1 cellular context compared by ENCODE assay signal in the genomic region with DNA sequence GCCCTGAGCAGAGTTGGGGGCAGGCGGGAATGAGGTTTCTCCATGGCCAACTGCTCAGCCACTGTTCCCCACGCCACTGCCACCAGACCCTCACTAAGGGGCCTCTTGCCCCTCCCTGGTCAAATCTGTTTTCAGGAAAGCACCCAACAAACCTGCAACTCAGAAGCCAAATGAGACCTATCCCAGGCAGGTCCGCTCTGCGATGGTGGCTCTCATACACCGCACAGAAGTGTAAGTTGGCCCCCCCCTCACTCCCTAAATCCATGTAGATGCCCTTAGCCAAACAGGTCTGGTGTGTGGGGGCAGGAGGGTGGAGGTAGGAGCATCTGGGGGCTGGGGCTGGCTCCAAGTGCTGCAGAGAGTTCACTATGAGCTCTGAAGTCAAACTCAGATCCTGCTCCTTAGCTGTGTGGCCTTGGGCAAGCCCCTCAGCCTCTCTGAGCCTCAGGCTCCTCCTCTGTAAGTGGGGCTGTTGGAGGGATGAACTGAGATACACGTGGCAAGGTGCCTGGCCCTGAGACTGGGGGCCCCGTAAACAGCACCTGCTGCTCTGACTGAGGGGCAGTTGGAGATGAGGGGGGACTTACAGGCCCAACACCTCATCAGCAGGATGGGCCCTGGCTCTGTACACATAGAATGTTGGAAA.
TF ChIP-seq lines count a peak whose summit lies in the region.

No MANE protein-coding gene starts in this region.

TF ChIP-seq in SK-N-SH, 30 proteins besides CTCF, POLR2A, EP300 and RAD21:
- TF ChIP-seq USF1 (IDR thresholded peaks at IDR 0.05; ENCODE audit: borderline replicate concordance, low read depth): no peak
- TF ChIP-seq SMC3 (IDR thresholded peaks at IDR 0.05; ENCODE audit: low read depth, low read length): no peak
